In the genomic region with DNA sequence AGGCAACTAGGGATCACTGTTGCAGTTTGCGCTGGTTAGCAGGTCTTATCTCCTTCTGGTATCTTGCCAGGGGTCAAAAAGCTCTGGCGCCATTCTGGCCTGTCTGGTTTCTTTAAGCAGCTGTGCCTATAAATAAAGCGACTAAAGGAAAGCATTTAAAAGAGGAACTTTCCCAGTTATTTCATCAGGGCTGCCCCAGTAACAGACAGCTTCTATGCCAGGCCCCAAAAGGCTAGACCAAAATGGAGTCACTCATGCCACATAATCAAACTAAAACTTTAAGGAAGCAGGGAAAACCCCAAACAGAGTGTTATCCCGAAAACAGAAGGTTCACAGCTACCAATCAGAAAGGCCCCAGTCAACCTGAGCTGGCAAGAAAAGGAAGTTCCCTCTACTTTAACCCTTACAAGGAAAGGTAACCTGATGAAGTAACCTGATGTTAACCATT, we compare ENCODE assay signal across 1 cellular context.
TF ChIP-seq lines count a peak whose summit lies in the region.

No MANE protein-coding gene starts in this region.

TF ChIP-seq in IMR-90, 13 proteins besides CTCF, POLR2A, EP300 and RAD21 (continued from another document):
- TF ChIP-seq, protein P1, sequence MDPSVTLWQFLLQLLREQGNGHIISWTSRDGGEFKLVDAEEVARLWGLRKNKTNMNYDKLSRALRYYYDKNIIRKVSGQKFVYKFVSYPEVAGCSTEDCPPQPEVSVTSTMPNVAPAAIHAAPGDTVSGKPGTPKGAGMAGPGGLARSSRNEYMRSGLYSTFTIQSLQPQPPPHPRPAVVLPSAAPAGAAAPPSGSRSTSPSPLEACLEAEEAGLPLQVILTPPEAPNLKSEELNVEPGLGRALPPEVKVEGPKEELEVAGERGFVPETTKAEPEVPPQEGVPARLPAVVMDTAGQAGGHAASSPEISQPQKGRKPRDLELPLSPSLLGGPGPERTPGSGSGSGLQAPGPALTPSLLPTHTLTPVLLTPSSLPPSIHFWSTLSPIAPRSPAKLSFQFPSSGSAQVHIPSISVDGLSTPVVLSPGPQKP (IDR thresholded peaks at IDR 0.05; ENCODE audit: borderline replicate concordance, low read depth, low read length), result no peak
- no peak for TF ChIP-seq CHD1 (IDR thresholded peaks at IDR 0.05; ENCODE audit: low read depth, low read length)
- TF ChIP-seq CEBPB (IDR thresholded peaks at IDR 0.05; ENCODE audit: low read depth, low read length), result no peak
- no peak for TF ChIP-seq FOS (IDR thresholded peaks at IDR 0.05; ENCODE audit: low read depth, low read length)
- no peak for TF ChIP-seq RFX5 (IDR thresholded peaks at IDR 0.05; ENCODE audit: low read depth, low read length)
- no peak for TF ChIP-seq NFE2L2 (IDR thresholded peaks at IDR 0.05; ENCODE audit: low read depth, low read length)
- no peak for TF ChIP-seq MXI1 (IDR thresholded peaks at IDR 0.05; ENCODE audit: borderline replicate concordance, low read depth, low read length)
- TF ChIP-seq BHLHE40 (IDR thresholded peaks at IDR 0.05; ENCODE audit: low read depth, low read length), result no peak
- TF ChIP-seq MAZ (IDR thresholded peaks at IDR 0.05; ENCODE audit: borderline replicate concordance, low read depth, low read length), result no peak
- no peak for TF ChIP-seq SMC3 (IDR thresholded peaks at IDR 0.05; ENCODE audit: low read depth, low read length)
TF ChIP-seq in IMR-90: peak in this region for 0.
